ENCODE assay signal across 11 cellular contexts in the genomic region with DNA sequence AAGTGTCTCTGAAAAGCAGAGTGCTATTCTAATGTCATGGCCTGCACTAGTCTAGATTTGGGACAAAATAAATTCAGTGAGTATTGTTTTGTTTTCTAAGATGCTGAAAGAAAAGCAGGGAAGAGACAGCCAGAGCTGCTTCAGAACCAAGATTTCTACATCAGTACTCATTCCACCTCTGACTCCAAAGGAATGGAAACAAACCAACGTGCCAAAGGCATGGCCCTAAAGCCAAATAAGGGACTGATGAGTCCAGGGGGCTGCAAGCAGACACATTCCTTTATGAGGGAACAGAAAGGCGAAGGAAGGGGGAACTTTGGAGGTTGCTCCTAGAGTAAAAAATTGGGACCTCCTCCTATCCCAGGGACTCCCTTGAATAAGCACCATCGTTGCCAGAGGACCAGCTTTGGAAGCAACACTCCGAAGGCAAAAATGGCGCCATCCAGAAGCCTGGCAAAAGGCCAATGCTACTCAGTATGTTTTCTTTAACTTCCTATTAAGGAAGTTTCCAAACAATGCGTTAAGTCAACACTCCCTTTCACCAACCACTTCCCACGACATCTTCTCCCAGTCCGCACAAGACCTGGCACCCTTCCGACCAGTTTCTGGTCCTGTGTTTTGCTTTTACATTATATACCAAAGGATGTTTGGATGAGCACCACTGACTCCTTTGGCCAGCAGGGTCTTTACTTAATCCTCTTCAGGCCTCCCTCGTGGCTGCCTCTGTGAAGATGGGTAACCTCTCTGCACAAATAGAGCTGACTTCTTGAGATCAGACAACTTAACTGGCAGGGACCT.
DNase-seq lines count a peak whose midpoint lies in the region; ATAC-seq lines count a peak whose summit lies in the region.
"Had no signal": no experiment of that assay in that cellular context is flagged by ENCODE, and none has a peak within 500 bp of the region (broad histone marks: within the 10 kb centered on the region; RNA-seq: fewer than 3 reads in every experiment).

No MANE protein-coding gene starts in this region.

- H3K27ac Mint-ChIP-seq in activated naive CD8-positive, alpha-beta T cell treated with anti-CD3 and anti-CD28 coated beads, Interleukin-2, amount 50 U/mL, for 24 hours: peak overlapping the region; percentile 79
- peak overlapping the region; percentile 88 for H3K27ac Mint-ChIP-seq in memory B cell

- H3K36me3 Mint-ChIP-seq in activated naive CD8-positive, alpha-beta T cell treated with anti-CD3 and anti-CD28 coated beads, Interleukin-2, amount 50 U/mL, for 24 hours (ENCODE audit: low read depth): peaks cover 2% of the 10 kb centered on the region
- H3K36me3 Mint-ChIP-seq in memory B cell: peaks cover 29% of the 10 kb centered on the region

- H3K27me3 Mint-ChIP-seq in activated naive CD8-positive, alpha-beta T cell treated with anti-CD3 and anti-CD28 coated beads, Interleukin-2, amount 50 U/mL, for 24 hours: no peaks in the 10 kb centered on the region
- no peaks in the 10 kb centered on the region for H3K27me3 Mint-ChIP-seq in memory B cell

- peak; percentile 5 for ATAC-seq in activated naive CD8-positive, alpha-beta T cell treated with anti-CD3 and anti-CD28 coated beads, Interleukin-2, amount 50 U/mL, for 24 hours
- ATAC-seq in memory B cell (ENCODE audit: low read depth) (no peak), GM21447 (IDR thresholded peaks at IDR 0.05; ENCODE audit: unreplicated experiment) (no peak), GM19328 (IDR thresholded peaks at IDR 0.05; ENCODE audit: unreplicated experiment) (no peak), GM18868 (IDR thresholded peaks at IDR 0.05; ENCODE audit: unreplicated experiment) (no peak)

- peaks cover 84% of the 10 kb centered on the region for H3K4me1 Mint-ChIP-seq in activated naive CD8-positive, alpha-beta T cell treated with anti-CD3 and anti-CD28 coated beads, Interleukin-2, amount 50 U/mL, for 24 hours
- peaks cover 74% of the 10 kb centered on the region for H3K4me1 Mint-ChIP-seq in memory B cell

- DNase-seq in stimulated activated CD4-positive, alpha-beta T cell treated with anti-CD3 and anti-CD28 coated beads, Interleukin-4, amount 100 ng/mL, for 24 hours: peak; percentile 23
- DNase-seq in stimulated activated CD4-positive, alpha-beta T cell treated with anti-CD3 and anti-CD28 coated beads, Interleukin-4, amount 100 ng/mL, for 1 hour: no peak
- no peak for DNase-seq in activated naive CD8-positive, alpha-beta T cell treated with anti-CD3 and anti-CD28 coated beads, Interleukin-2, amount 50 U/mL, for 24 hours
- no peak for DNase-seq in memory B cell (ENCODE audit: low spot score in 2 of 2)
- DNase-seq in NCI-H187 treated with DMSO at 0.1 percent for 48 hours (lab: John Stamatoyannopoulos, UW): no peak
- DNase-seq: DMS79 treated with DMSO at 0.1 percent for 48 hours, mesendoderm, Right ventricle myocardium superior had no signal

- no peaks in the 10 kb centered on the region for H3K9me3 Mint-ChIP-seq in activated naive CD8-positive, alpha-beta T cell treated with anti-CD3 and anti-CD28 coated beads, Interleukin-2, amount 50 U/mL, for 24 hours
- H3K9me3 Mint-ChIP-seq in memory B cell: no peaks in the 10 kb centered on the region

- H3K4me3 Mint-ChIP-seq in activated naive CD8-positive, alpha-beta T cell treated with anti-CD3 and anti-CD28 coated beads, Interleukin-2, amount 50 U/mL, for 24 hours: peak overlapping the region; percentile 24
- H3K4me3 Mint-ChIP-seq in memory B cell: peak overlapping the region; percentile 49
